8 cellular contexts compared by ENCODE assay signal in the genomic region with DNA sequence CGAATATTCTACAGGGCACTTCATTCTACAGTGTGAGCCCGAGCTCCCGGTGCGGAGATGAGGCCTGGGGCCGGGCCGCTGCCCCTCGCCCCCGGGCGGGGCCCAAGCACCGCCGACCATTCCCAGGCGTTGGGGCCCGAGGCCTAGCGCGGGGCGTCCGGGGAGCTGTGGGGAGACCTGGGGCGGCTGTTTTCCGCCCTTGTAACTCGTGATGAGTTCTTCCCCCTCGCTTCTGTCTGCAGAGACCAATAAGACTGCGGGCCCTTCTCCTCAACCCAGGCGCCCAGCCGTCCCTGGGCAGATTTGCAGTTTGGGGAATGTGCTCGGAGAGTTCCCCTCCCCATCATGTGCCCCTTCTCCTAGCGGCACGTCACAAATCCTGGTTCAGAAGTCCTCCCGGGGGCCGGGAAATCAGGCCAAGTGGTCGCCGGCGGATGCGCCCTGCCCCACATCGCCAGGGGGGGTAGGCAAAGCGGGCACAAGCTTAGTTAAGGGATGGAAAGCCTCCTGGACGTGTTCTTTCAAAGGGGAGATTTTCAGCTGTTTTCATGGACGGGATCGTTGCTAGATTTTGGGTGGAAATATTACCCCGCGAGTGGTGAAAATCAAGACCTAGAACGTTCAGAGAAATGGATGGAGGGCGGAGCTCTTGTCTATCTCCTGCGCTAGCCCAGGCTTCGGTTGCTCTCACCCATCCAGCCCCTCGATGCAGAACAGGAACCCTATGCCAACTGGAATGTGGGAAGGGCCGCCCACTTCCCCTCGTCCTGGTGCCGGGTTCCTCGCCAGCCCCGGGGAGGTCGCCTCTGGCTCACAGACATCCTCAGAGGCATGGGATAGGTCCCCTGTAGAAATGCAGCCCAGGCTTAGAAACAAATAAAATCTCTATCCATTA. TPM values are rescaled to one million over a fixed set of nuclear protein-coding genes. Genes with fewer than 3 reads are reported as not detected.
DNase-seq lines count a peak whose midpoint lies in the region; ATAC-seq and TF ChIP-seq lines count a peak whose summit lies in the region.

No MANE protein-coding gene starts in this region.

- DNase-seq in GM06990 (ENCODE audit: extremely low read depth, insufficient read length) (no peak), NB4 (ENCODE audit: low read depth) (peak; percentile 64), endodermal cell (peak; percentile 86), mesendoderm (peak; percentile 89), dedifferentiated amniotic fluid mesenchymal stem cell (ENCODE audit: extremely low spot score) (no peak)
- peak; percentile 18 to 31 for DNase-seq in activated CD4-positive, alpha-beta T cell treated with anti-CD3 and anti-CD28 coated beads, Interleukin-2, amount 50 U/mL, for 4 hours
- DNase-seq in stimulated activated CD8-positive, alpha-beta memory T cell treated with anti-CD3 and anti-CD28 coated beads, Interleukin-4, amount 100 ng/mL, for 48 hours: peak; percentile 67

- peak overlapping the region; percentile 74 for H3K4ac ChIP-seq in mesendoderm (ENCODE audit: low read depth, low read length)

- no peaks in the 10 kb centered on the region for H3K36me3 Mint-ChIP-seq in endodermal cell (ENCODE audit: low read depth)

- no peak overlapping the region for H4K5ac ChIP-seq in mesendoderm (ENCODE audit: low read length)

- H2BK15ac ChIP-seq in mesendoderm (replicated peaks; ENCODE audit: low read depth): no peak overlapping the region

- H3K9me3 Mint-ChIP-seq in endodermal cell: peaks cover 15% of the 10 kb centered on the region

- no peak for TF ChIP-seq POLR2A in NB4 (IDR thresholded peaks at IDR 0.05; ENCODE audit: extremely low read depth, insufficient read length)

- peak; percentile 7 for ATAC-seq in GM21737 (IDR thresholded peaks at IDR 0.05; ENCODE audit: unreplicated experiment)

- peak overlapping the region; percentile 82 for H3K4me3 Mint-ChIP-seq in endodermal cell

- H3K4me1 ChIP-seq in endodermal cell (ENCODE audit: control insufficient read depth, insufficient read depth, low read length): peaks cover 4% of the 10 kb centered on the region
- peaks cover 3% of the 10 kb centered on the region for H3K4me1 ChIP-seq in mesendoderm (ENCODE audit: control insufficient read depth, low read depth, low read length)

- H3K27ac ChIP-seq in endodermal cell (ENCODE audit: low read depth, low read length) (peak overlapping the region; percentile 90), mesendoderm (ENCODE audit: low read depth, low read length) (peak overlapping the region; percentile 97)

- H3K4me3 ChIP-seq in GM06990 (replicated peaks; ENCODE audit: low read depth, low read length) (peak overlapping the region; percentile 53), NB4 (ENCODE audit: low read depth, low read length) (peak overlapping the region; percentile 65), endodermal cell (ENCODE audit: low read length) (peak overlapping the region; percentile 81), mesendoderm (ENCODE audit: low read length) (peak overlapping the region; percentile 50)

- H3K27ac Mint-ChIP-seq in endodermal cell: peak overlapping the region; percentile 97

- 9 to 15% methylated on average over 22 to 51 of the region's 51 CpGs for WGBS in endodermal cell (ENCODE audit: insufficient coverage in 1 of 2, insufficient read length in 1 of 2), 2 experiments
- no CpG with 5 or more reads among the region's 51 CpGs for WGBS in mesendoderm (ENCODE audit: extremely low coverage, insufficient coverage, low lambda C conversion rate)

- H2BK5ac ChIP-seq in mesendoderm (ENCODE audit: low read length): peak overlapping the region; percentile 10

- H2AK5ac ChIP-seq in mesendoderm (ENCODE audit: low read length): no peak overlapping the region

- H3K9ac ChIP-seq in endodermal cell (ENCODE audit: extremely low read depth, low read length, poor library complexity, severe bottlenecking) (peak overlapping the region; percentile 52), mesendoderm (ENCODE audit: low read length) (peak overlapping the region; percentile 79)

- H3K79me1 ChIP-seq in mesendoderm (ENCODE audit: low read length): no peaks in the 10 kb centered on the region

- TF ChIP-seq CTCF in GM06990 (IDR thresholded peaks at IDR 0.05; ENCODE audit: insufficient read depth, low read length, poor library complexity, severe bottlenecking) (peak; percentile 2), NB4 (IDR thresholded peaks at IDR 0.05; ENCODE audit: low read depth, low read length) (no peak), endodermal cell (conservative IDR thresholded peaks at IDR 0.05) (no peak)

- peak overlapping the region; percentile 5 for H2BK120ac ChIP-seq in mesendoderm (ENCODE audit: low read depth, low read length)

- H4K8ac ChIP-seq in mesendoderm (ENCODE audit: low read depth, low read length): peak overlapping the region; percentile 14

- no peaks in the 10 kb centered on the region for H3K9me3 ChIP-seq in endodermal cell (ENCODE audit: control insufficient read depth, low read length)

- peak overlapping the region; percentile 90 for H3K56ac ChIP-seq in mesendoderm (ENCODE audit: low read length)

- H3K27me3 Mint-ChIP-seq in endodermal cell (ENCODE audit: insufficient read depth): peaks cover 3% of the 10 kb centered on the region

- H3K27me3 ChIP-seq in GM06990 (replicated peaks; ENCODE audit: control insufficient read depth, insufficient read depth, low read length) (no peaks in the 10 kb centered on the region), endodermal cell (ENCODE audit: control insufficient read depth, insufficient read depth, low read length, poor library complexity, severe bottlenecking) (no peaks in the 10 kb centered on the region), mesendoderm (ENCODE audit: insufficient read depth, low read length, poor library complexity) (no peaks in the 10 kb centered on the region)

- H3K79me2 ChIP-seq in mesendoderm (ENCODE audit: control insufficient read depth, insufficient read depth, low read length): no peaks in the 10 kb centered on the region

- H3K36me3 ChIP-seq in GM06990 (ENCODE audit: control insufficient read depth, insufficient read depth, low read length): no peaks in the 10 kb centered on the region
- H3K36me3 ChIP-seq in endodermal cell (ENCODE audit: control insufficient read depth, insufficient read depth, low read length): no peaks in the 10 kb centered on the region
- H3K36me3 ChIP-seq in mesendoderm (ENCODE audit: control insufficient read depth, insufficient read depth, low read length): no peaks in the 10 kb centered on the region

- peak overlapping the region; percentile 69 for H3K18ac ChIP-seq in mesendoderm (ENCODE audit: low read length)

- peaks cover 16% of the 10 kb centered on the region for H3K4me1 Mint-ChIP-seq in endodermal cell

- peak overlapping the region; percentile 85 for H3K23ac ChIP-seq in mesendoderm (ENCODE audit: low read length)

- H3K4me2 ChIP-seq in mesendoderm (ENCODE audit: low read length): peak overlapping the region; percentile 42

RNA-seq across cellular contexts. Expression of gene HAAO, which starts 18.8 kb away (rescaled TPM):
- 10 to 100 TPM; 13.4 to 24.2 TPM for total RNA-seq in endodermal cell
- polyA plus RNA-seq in endodermal cell (2013, experiment 1 of 2): 6.8 TPM
- polyA plus RNA-seq in endodermal cell (2013, experiment 2 of 2): 7.2 TPM
- polyA plus RNA-seq in mesendoderm (2013, experiment 1 of 2): 2.7 TPM
- 2.9 TPM for polyA plus RNA-seq in mesendoderm (2013, experiment 2 of 2)

RNA-seq across cellular contexts. Expression of gene OXER1, which starts 47.3 kb away (rescaled TPM):
- 1 to 10 TPM; 3.5 to 6.5 TPM for total RNA-seq in endodermal cell
- 2.4 TPM for polyA plus RNA-seq in endodermal cell (2013, experiment 1 of 2)
- polyA plus RNA-seq in endodermal cell (2013, experiment 2 of 2): 2.1 TPM
- polyA plus RNA-seq in mesendoderm (2013, experiment 1 of 2): 0.95 TPM
- polyA plus RNA-seq in mesendoderm (2013, experiment 2 of 2): 0.78 TPM

Comparison
In these comparisons a context has a peak if more than half of its experiments do, and no peak if none do; other contexts are left out.
1. DNase-seq: peak in NB4 (single experiment), activated CD4-positive, alpha-beta T cell treated with anti-CD3 and anti-CD28 coated beads, Interleukin-2, amount 50 U/mL, for 4 hours (2 of 2), endodermal cell (single experiment), mesendoderm (single experiment) and stimulated activated CD8-positive, alpha-beta memory T cell treated with anti-CD3 and anti-CD28 coated beads, Interleukin-4, amount 100 ng/mL, for 48 hours (single experiment); none in GM06990 (single experiment) and dedifferentiated amniotic fluid mesenchymal stem cell (single experiment).
2. Peak in every context shown above with its lines, with median percentiles within 50 percentile points of each other: H3K4me3 ChIP-seq.